ENCODE assay signal across 8 cellular contexts in the genomic region with DNA sequence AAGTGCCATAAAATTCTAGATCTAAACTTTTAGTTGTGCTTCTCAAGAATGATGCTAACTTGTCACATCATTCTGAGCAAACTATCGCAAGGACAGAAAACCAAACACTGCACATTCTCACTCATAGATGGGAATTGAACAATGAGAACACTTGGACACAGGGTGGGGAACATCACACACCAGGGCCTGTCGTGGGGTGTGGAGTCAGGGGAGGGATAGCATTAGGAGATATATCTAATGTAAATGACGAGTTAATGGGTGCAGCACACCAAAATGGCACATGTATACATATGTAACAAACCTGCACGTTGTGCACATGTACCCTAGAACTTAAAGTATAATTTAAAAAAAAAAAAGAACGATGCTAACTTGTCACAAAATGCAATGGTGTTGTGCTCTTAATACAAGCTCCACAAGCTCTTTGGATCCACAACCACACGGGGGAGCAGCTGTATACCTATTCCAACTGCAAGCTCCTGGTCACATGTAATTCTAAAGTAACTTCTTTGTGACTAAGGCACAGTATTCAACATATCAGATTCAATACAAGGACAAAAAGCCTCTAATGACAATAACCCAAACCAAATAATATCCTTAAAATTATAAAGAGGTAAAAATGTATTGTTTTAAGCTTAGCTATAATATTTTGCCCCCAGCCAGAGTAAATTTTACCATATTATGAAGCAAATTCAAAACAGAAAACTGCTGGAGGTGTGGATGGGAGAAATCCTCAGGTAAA. TPM values are rescaled to one million over a fixed set of nuclear protein-coding genes. Genes with fewer than 3 reads are reported as not detected.
DNase-seq lines count a peak whose midpoint lies in the region; ATAC-seq and TF ChIP-seq lines count a peak whose summit lies in the region.
"Not testable (repeated sequence)": the region's sequence is repeated elsewhere in the genome, so short reads cannot be mapped to it uniquely, and the experiment has no call there.

No MANE protein-coding gene starts in this region.

- not testable (repeated sequence) for H3K27ac ChIP-seq in thoracic aorta

- not testable (repeated sequence) for H3K4me3 Mint-ChIP-seq in natural killer cell

- intact Hi-C loops in natural killer cell (cut with micrococcal nuclease) = loop anchor here (5.0 kb wide), 1 partner anchor 514 kb away; no protein-coding TSS in a partner anchor

- H3K4me1 ChIP-seq in thoracic aorta (ENCODE audit: control insufficient read depth in 1 of 2, low read depth in 2 of 2) = peaks cover 9 to 10% of the 10 kb centered on the region in 2 donors

- not testable (repeated sequence) for H3K36me3 ChIP-seq in H7 (replicated peaks; ENCODE audit: control insufficient read depth, insufficient read depth, low read length); thoracic aorta

- peak; percentile 71 for TF ChIP-seq CTCF in fibroblast of the aortic adventitia (IDR thresholded peaks at IDR 0.05; ENCODE audit: insufficient read depth, low read length)
- TF ChIP-seq CTCF in natural killer cell (IDR thresholded peaks at IDR 0.05) = not testable (repeated sequence)
- TF ChIP-seq CTCF in thoracic aorta (IDR thresholded peaks at IDR 0.05) = peak; percentile 46

- H3K4me1 Mint-ChIP-seq in natural killer cell = peaks cover 19 to 22% of the 10 kb centered on the region in 2 donors

- DNase-seq in EH (ENCODE audit: low read depth) (peak; percentile 63), H7 (peak; percentile 8), Kasumi-1 (lab: John Stamatoyannopoulos, UW) (peak; percentile 84 to 86), OCI-M1 (lab: John Stamatoyannopoulos, UW) (peak; percentile 87), activated T-helper 1 cell treated with Interleukin-2 at 50 U/mL for 16 hours (ENCODE audit: low read depth) (peak; percentile 4), fibroblast of the aortic adventitia (ENCODE audit: low read depth) (peak; percentile 81), thoracic aorta (ENCODE audit: low spot score) (peak; percentile 5)
- DNase-seq in natural killer cell = not testable (repeated sequence)

- H3K27me3 ChIP-seq in H7 (ENCODE audit: control insufficient read depth, insufficient read depth, low read length); thoracic aorta (replicated peaks; ENCODE audit: insufficient read depth): not testable (repeated sequence)

- H3K4me3 ChIP-seq in H7 (ENCODE audit: insufficient read depth, low read depth, low read length); fibroblast of the aortic adventitia (ENCODE audit: low read depth, low read length); thoracic aorta: not testable (repeated sequence)

- H3K36me3 Mint-ChIP-seq in natural killer cell = not testable (repeated sequence)

- peak; percentile 38 to 55 (median 39) for ATAC-seq in natural killer cell
- not testable (repeated sequence) for ATAC-seq in thoracic aorta (ENCODE audit: insufficient number of reproducible peaks, low FRiP score, low read depth)

- H3K9me3 Mint-ChIP-seq in natural killer cell = not testable (repeated sequence)

- not testable (repeated sequence) for H3K27me3 Mint-ChIP-seq in natural killer cell (ENCODE audit: low read depth in 2 of 2)

- peak overlapping the region in 1 of 2 donors; percentile 35 for H3K27ac Mint-ChIP-seq in natural killer cell

- H3K9me3 ChIP-seq in thoracic aorta = not testable (repeated sequence)

RNA-seq across cellular contexts. Expression of a gene that starts 53.7 kb away (rescaled TPM):
- total RNA-seq in H7 (2014; rRNA removed; shearing (Covaris generic)) = 32.4 and 43.5 TPM in 2 replicates
- total RNA-seq in fibroblast of the aortic adventitia (ENCODE audit: low replicate concordance) (32.4 and 39.7 TPM in 2 replicates), natural killer cell (10 to 100 TPM; 47.3 to 52.7 (median 51.5) TPM), thoracic aorta (10 to 100 TPM; 22.5 to 37.9 TPM)
